ENCODE assay signal across 1 cellular context in the genomic region with DNA sequence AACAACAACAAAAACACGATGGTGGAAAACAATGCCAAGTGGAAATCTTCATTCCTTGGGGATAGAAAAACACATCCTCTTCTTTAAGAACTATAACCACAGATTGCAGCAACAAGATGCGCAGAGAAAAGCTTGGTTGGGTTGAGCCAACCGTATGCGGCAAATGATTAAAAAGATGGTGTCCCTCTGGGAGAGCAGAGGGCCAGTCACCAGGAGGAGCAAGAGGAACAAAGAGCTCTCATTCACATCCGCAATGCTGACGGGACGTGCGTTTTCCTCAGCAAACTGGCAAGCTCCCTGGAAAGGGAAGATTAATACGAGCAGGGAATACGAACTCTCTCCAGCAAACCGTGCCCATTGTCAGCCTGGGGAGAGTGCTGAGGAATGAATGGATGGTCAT.
TF ChIP-seq lines count a peak whose summit lies in the region.

No MANE protein-coding gene starts in this region.

TF ChIP-seq in HepG2, 621 proteins besides CTCF, POLR2A, EP300 and RAD21 (continued from another document):
- TF ChIP-seq, protein P1, sequence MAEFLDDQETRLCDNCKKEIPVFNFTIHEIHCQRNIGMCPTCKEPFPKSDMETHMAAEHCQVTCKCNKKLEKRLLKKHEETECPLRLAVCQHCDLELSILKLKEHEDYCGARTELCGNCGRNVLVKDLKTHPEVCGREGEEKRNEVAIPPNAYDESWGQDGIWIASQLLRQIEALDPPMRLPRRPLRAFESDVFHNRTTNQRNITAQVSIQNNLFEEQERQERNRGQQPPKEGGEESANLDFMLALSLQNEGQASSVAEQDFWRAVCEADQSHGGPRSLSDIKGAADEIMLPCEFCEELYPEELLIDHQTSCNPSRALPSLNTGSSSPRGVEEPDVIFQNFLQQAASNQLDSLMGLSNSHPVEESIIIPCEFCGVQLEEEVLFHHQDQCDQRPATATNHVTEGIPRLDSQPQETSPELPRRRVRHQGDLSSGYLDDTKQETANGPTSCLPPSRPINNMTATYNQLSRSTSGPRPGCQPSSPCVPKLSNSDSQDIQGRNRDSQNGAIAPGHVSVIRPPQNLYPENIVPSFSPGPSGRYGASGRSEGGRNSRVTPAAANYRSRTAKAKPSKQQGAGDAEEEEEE (CRISPR knock-in tag; IDR thresholded peaks at IDR 0.05; ENCODE audit: borderline replicate concordance) = no peak
- TF ChIP-seq ZNF570 (CRISPR knock-in tag; IDR thresholded peaks at IDR 0.05; ENCODE audit: borderline replicate concordance) = no peak
- TF ChIP-seq, protein P2, sequence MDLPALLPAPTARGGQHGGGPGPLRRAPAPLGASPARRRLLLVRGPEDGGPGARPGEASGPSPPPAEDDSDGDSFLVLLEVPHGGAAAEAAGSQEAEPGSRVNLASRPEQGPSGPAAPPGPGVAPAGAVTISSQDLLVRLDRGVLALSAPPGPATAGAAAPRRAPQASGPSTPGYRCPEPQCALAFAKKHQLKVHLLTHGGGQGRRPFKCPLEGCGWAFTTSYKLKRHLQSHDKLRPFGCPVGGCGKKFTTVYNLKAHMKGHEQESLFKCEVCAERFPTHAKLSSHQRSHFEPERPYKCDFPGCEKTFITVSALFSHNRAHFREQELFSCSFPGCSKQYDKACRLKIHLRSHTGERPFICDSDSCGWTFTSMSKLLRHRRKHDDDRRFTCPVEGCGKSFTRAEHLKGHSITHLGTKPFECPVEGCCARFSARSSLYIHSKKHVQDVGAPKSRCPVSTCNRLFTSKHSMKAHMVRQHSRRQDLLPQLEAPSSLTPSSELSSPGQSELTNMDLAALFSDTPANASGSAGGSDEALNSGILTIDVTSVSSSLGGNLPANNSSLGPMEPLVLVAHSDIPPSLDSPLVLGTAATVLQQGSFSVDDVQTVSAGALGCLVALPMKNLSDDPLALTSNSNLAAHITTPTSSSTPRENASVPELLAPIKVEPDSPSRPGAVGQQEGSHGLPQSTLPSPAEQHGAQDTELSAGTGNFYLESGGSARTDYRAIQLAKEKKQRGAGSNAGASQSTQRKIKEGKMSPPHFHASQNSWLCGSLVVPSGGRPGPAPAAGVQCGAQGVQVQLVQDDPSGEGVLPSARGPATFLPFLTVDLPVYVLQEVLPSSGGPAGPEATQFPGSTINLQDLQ (CRISPR knock-in tag; IDR thresholded peaks at IDR 0.05) = no peak
- no peak for TF ChIP-seq ZNF766 (CRISPR knock-in tag; IDR thresholded peaks at IDR 0.05; ENCODE audit: borderline replicate concordance)
